13 cellular contexts compared by ENCODE assay signal in genomic region chr14:82029038-82029437, GRCh38.
"Had no signal": no experiment of that assay in that cellular context is flagged by ENCODE, and none has a peak within 500 bp of the region (broad histone marks: within the 10 kb centered on the region; RNA-seq: fewer than 3 reads in every experiment).

No MANE protein-coding gene starts in this region.

- H3K4me3 Mint-ChIP-seq: activated CD4-positive, alpha-beta memory T cell treated with anti-CD3 and anti-CD28 coated beads, Interleukin-2, amount 10 ng/mL, durations not matched to agents 7 days and 5 days; activated CD4-positive, alpha-beta T cell treated with anti-CD3 and anti-CD28 coated beads for 36 hours; nephron progenitor cell; type B pancreatic cell had no signal

- ATAC-seq: activated CD4-positive, alpha-beta T cell treated with anti-CD3 and anti-CD28 coated beads for 36 hours; left colon had no signal

- H3K27me3 Mint-ChIP-seq: activated CD4-positive, alpha-beta memory T cell treated with anti-CD3 and anti-CD28 coated beads, Interleukin-2, amount 10 ng/mL, durations not matched to agents 7 days and 5 days; activated CD4-positive, alpha-beta T cell treated with anti-CD3 and anti-CD28 coated beads for 36 hours; type B pancreatic cell had no signal

- DNase-seq: activated CD4-positive, alpha-beta memory T cell treated with anti-CD3 and anti-CD28 coated beads, Interleukin-2, amount 10 ng/mL, durations not matched to agents 7 days and 5 days; activated CD4-positive, alpha-beta T cell treated with anti-CD3 and anti-CD28 coated beads for 36 hours; activated CD8-positive, alpha-beta memory T cell treated with anti-CD3 and anti-CD28 coated beads, Interleukin-2, amount 50 U/mL, for 4 hours; activated naive CD4-positive, alpha-beta T cell; aorta; left colon; mammary epithelial cell; nephron progenitor cell; sigmoid colon; stimulated activated CD4-positive, alpha-beta T cell treated with anti-CD3 and anti-CD28 coated beads, Interleukin-2, amount 100 ng/mL, for 24 hours; stimulated activated naive CD4-positive, alpha-beta T cell; substantia nigra had no signal

- H3K36me3 Mint-ChIP-seq: type B pancreatic cell had no signal

- H3K27ac Mint-ChIP-seq: activated CD4-positive, alpha-beta memory T cell treated with anti-CD3 and anti-CD28 coated beads, Interleukin-2, amount 10 ng/mL, durations not matched to agents 7 days and 5 days; activated CD4-positive, alpha-beta T cell treated with anti-CD3 and anti-CD28 coated beads for 36 hours; nephron progenitor cell; type B pancreatic cell had no signal

- H3K4me1 Mint-ChIP-seq: activated CD4-positive, alpha-beta memory T cell treated with anti-CD3 and anti-CD28 coated beads, Interleukin-2, amount 10 ng/mL, durations not matched to agents 7 days and 5 days; activated CD4-positive, alpha-beta T cell treated with anti-CD3 and anti-CD28 coated beads for 36 hours; nephron progenitor cell had no signal
